Comparison of ENCODE assay signal across 8 cellular contexts in genomic region chr2:213251618-213252017, GRCh38. TPM values are rescaled to one million over a fixed set of nuclear protein-coding genes. Genes with fewer than 3 reads are reported as not detected.
A peak's percentile ranks its signal among the peaks of the same experiment; 100 is the strongest.
DNase-seq lines count a peak whose midpoint lies in the region; ATAC-seq, FAIRE-seq and TF ChIP-seq lines count a peak whose summit lies in the region.

No MANE protein-coding gene starts in this region.

- H2BK15ac ChIP-seq in neuronal stem cell (ENCODE audit: low read length): no peak overlapping the region

- no peaks in the 10 kb centered on the region for H3K9me3 ChIP-seq in SK-N-SH
- H3K9me3 ChIP-seq in neuronal stem cell (replicated peaks in 1 of 2; ENCODE audit: control insufficient read depth in 2 of 2, insufficient read depth in 1 of 2, low read depth in 1 of 2, low read length in 2 of 2): no peaks in the 10 kb centered on the region

- peak; percentile 90 for TF ChIP-seq RAD21 in SK-N-SH (IDR thresholded peaks at IDR 0.05; ENCODE audit: low read length)

- H3K27me3 ChIP-seq in ACC112 (ENCODE audit: insufficient read depth, low read length) (no peaks in the 10 kb centered on the region), SK-N-SH (ENCODE audit: insufficient read depth) (no peaks in the 10 kb centered on the region), neuronal stem cell (ENCODE audit: control insufficient read depth in 3 of 3, insufficient read depth in 3 of 3, low read depth in 1 of 3, low read length in 3 of 3) (no peaks in the 10 kb centered on the region)

- peak in 1 of 2 experiments; percentile 18; a peak in 1 of 4 replicates for TF ChIP-seq EP300 in SK-N-SH (IDR thresholded peaks at IDR 0.05; ENCODE audit: borderline replicate concordance in 1 of 2, low read depth in 1 of 2, low read length in 1 of 2)

- H4K91ac ChIP-seq in neuronal stem cell (ENCODE audit: low read depth, low read length, poor library complexity): no peak overlapping the region

- ATAC-seq in HG02642 (IDR thresholded peaks at IDR 0.05; ENCODE audit: poor library complexity, unreplicated experiment): peak; percentile 79

- peak overlapping the region; percentile 9; the same call in 1 of the 2 replicates for H3K27ac ChIP-seq in ACC112 (ENCODE audit: low read depth, low read length)
- H3K27ac ChIP-seq in SK-N-SH (ENCODE audit: low read depth in 2 of 2, low read length in 1 of 2): no peak overlapping the region
- no peak overlapping the region for H3K27ac ChIP-seq in neuronal stem cell (replicated peaks; ENCODE audit: low read length)

- peaks cover 4% of the 10 kb centered on the region for H3F3A ChIP-seq in SK-N-SH (replicated peaks; ENCODE audit: insufficient read depth)

- H4K8ac ChIP-seq in neuronal stem cell (ENCODE audit: low read depth, low read length): no peak overlapping the region

- H3K4me2 ChIP-seq in SK-N-SH (no peak overlapping the region; the same call in 1 of the 2 replicates), neuronal stem cell (ENCODE audit: insufficient read depth, low read length, poor library complexity, severe bottlenecking) (no peak overlapping the region)

- H2BK5ac ChIP-seq in neuronal stem cell (ENCODE audit: low read length): no peak overlapping the region

- WGBS in SK-N-SH (ENCODE audit: low lambda C conversion rate): 19% methylated on average over 3 of the region's 3 CpGs
- no CpG with 5 or more reads among the region's 3 CpGs for WGBS in neuronal stem cell (ENCODE audit: extremely low coverage in 2 of 2, insufficient read length in 2 of 2, insufficient replicate concordance in 1 of 2), 2 donors

- H2AK5ac ChIP-seq in neuronal stem cell (ENCODE audit: low read depth, low read length): no peak overlapping the region

- H3K18ac ChIP-seq in neuronal stem cell (ENCODE audit: low read length): no peak overlapping the region

- H3K4me1 ChIP-seq in ACC112 (ENCODE audit: control insufficient read depth, insufficient read depth, low read length, unreplicated experiment) (peaks cover 21% of the 10 kb centered on the region), SK-N-SH (ENCODE audit: control insufficient read depth in 1 of 2, insufficient read depth in 2 of 2, low read depth in 1 of 2, low read length in 1 of 2) (peaks cover 0 to 17% of the 10 kb centered on the region in 2 experiments; a peak in 2 of 4 replicates), neuronal stem cell (ENCODE audit: control insufficient read depth in 2 of 2, insufficient read depth in 1 of 2, low read depth in 1 of 2, low read length in 2 of 2) (peaks cover 2 to 4% of the 10 kb centered on the region in 2 donors)

- CTCF ChIA-PET in SK-N-SH (lab: Yijun Ruan, JAX): interaction anchor here (0.6 to 1.9 kb wide), 10 partner anchors 8 to 1159 kb away, joined by 3 to 8 read pairs (median 3); partner anchors contain the start of genes SPAG16 and VWC2L

- no peak overlapping the region for H3K14ac ChIP-seq in neuronal stem cell (ENCODE audit: low read length)

- H2AFZ ChIP-seq in ACC112 (ENCODE audit: low read length, unreplicated experiment) (peak overlapping the region; percentile 75), SK-N-SH (ENCODE audit: low read depth) (peak overlapping the region; percentile 60; the same call in 1 of the 2 replicates), neuronal stem cell (ENCODE audit: low read length) (peak overlapping the region; percentile 54)

- H3K4me3 ChIP-seq in ACC112 (ENCODE audit: low read depth, low read length) (peak overlapping the region; percentile 10; the same call in 1 of the 2 replicates), SK-N-SH (ENCODE audit: low read depth in 2 of 2, low read length in 1 of 2) (peak overlapping the region in 1 of 2 experiments; percentile 21; a peak in 1 of 4 replicates), fibroblast of pulmonary artery (replicated peaks; ENCODE audit: low read depth, low read length) (no peak overlapping the region), neuronal stem cell (ENCODE audit: low read length in 2 of 2) (no peak overlapping the region)

- H3K23ac ChIP-seq in neuronal stem cell (ENCODE audit: low read depth, low read length, poor library complexity): no peak overlapping the region

- no peak for TF ChIP-seq POLR2A in GM12891 (IDR thresholded peaks at IDR 0.05; ENCODE audit: low read depth, low read length)

- TF ChIP-seq CTCF in SK-N-SH (IDR thresholded peaks at IDR 0.05) (peak; percentile 68), fibroblast of pulmonary artery (IDR thresholded peaks at IDR 0.05; ENCODE audit: low read length, missing control alignments) (peak; percentile 50)

- POLR2A ChIA-PET in SK-N-SH (lab: Yijun Ruan, JAX): no interaction called here

- H3K9ac ChIP-seq in SK-N-SH: no peak overlapping the region
- no peak overlapping the region for H3K9ac ChIP-seq in neuronal stem cell (ENCODE audit: low read depth, low read length, poor library complexity)

- FAIRE-seq in GM12891 (lab: Jason Lieb, UNC): peak; percentile 87

- no peak overlapping the region for H2BK120ac ChIP-seq in neuronal stem cell (ENCODE audit: low read depth, low read length)

- H3K9me2 ChIP-seq in SK-N-SH: no peaks in the 10 kb centered on the region

- no peaks in the 10 kb centered on the region for H3K79me1 ChIP-seq in neuronal stem cell (ENCODE audit: low read depth, low read length)

- H3K79me2 ChIP-seq in ACC112 (ENCODE audit: control insufficient read depth, insufficient read depth, low read length, unreplicated experiment) (no peaks in the 10 kb centered on the region), SK-N-SH (ENCODE audit: insufficient read depth) (no peaks in the 10 kb centered on the region)

- H4K20me1 ChIP-seq in SK-N-SH (ENCODE audit: insufficient read depth): no peaks in the 10 kb centered on the region

- DNase-seq in GM12891 (ENCODE audit: insufficient read length, low spot score): peak; percentile 10
- peak; percentile 23 for DNase-seq in MV-4-11 (lab: John Stamatoyannopoulos, UW)
- peak; percentile 42 for DNase-seq in SK-N-SH
- peak; percentile 91 for DNase-seq in fibroblast of pulmonary artery (ENCODE audit: low read depth)
- peak; percentile 69 for DNase-seq in neuronal stem cell (ENCODE audit: low spot score)
- DNase-seq in stimulated activated CD4-positive, alpha-beta T cell treated with anti-CD3 and anti-CD28 coated beads, Interleukin-2, amount 100 ng/mL, for 48 hours: no peak

- H3K36me3 ChIP-seq in ACC112 (ENCODE audit: insufficient read depth, low read length): no peaks in the 10 kb centered on the region
- no peaks in the 10 kb centered on the region for H3K36me3 ChIP-seq in SK-N-SH (replicated peaks in 1 of 2; ENCODE audit: control insufficient read depth in 1 of 2, insufficient read depth in 2 of 2, low read length in 1 of 2)
- no peaks in the 10 kb centered on the region for H3K36me3 ChIP-seq in neuronal stem cell (replicated peaks in 1 of 2; ENCODE audit: control insufficient read depth in 2 of 2, insufficient read depth in 2 of 2, low read length in 2 of 2)

- H3K4ac ChIP-seq in neuronal stem cell (ENCODE audit: low read length): no peak overlapping the region

- no peak overlapping the region for H2BK12ac ChIP-seq in neuronal stem cell (ENCODE audit: low read length)

TF ChIP-seq in GM12891, 5 proteins besides CTCF, POLR2A, EP300 and RAD21:
- no peak for TF ChIP-seq SPI1 (IDR thresholded peaks at IDR 0.05; ENCODE audit: low read depth, low read length)
- no peak for TF ChIP-seq POLR2AphosphoS5 (IDR thresholded peaks at IDR 0.05; ENCODE audit: low read depth, low read length)
- TF ChIP-seq POU2F2 (IDR thresholded peaks at IDR 0.05; ENCODE audit: low read depth, low read length): no peak
- TF ChIP-seq TAF1 (IDR thresholded peaks at IDR 0.05; ENCODE audit: low read depth, low read length): no peak
- TF ChIP-seq PAX5 (IDR thresholded peaks at IDR 0.05; ENCODE audit: insufficient read depth, low read length, severe bottlenecking): no peak

TF ChIP-seq in SK-N-SH, 30 proteins besides CTCF, POLR2A, EP300 and RAD21 (continues in another document):
- TF ChIP-seq FOSL2 (IDR thresholded peaks at IDR 0.05; ENCODE audit: borderline replicate concordance, low read depth): 0 out of 2 replicates have a peak, but pooled peaks have one; percentile 12
- TF ChIP-seq RXRA (IDR thresholded peaks at IDR 0.05; ENCODE audit: borderline replicate concordance, low read depth): no peak
- no peak for TF ChIP-seq FOXJ3 (CRISPR knock-in tag; IDR thresholded peaks at IDR 0.05)
- TF ChIP-seq NRF1 (IDR thresholded peaks at IDR 0.05; ENCODE audit: low read depth, low read length): no peak
- no peak for TF ChIP-seq GATA2 (CRISPR knock-in tag; IDR thresholded peaks at IDR 0.05)
- no peak for TF ChIP-seq ZBTB33 (IDR thresholded peaks at IDR 0.05; ENCODE audit: borderline replicate concordance, low read depth)
- TF ChIP-seq RCOR1 (IDR thresholded peaks at IDR 0.05; ENCODE audit: low read length): no peak
- no peak for TF ChIP-seq MEF2A (IDR thresholded peaks at IDR 0.05; ENCODE audit: borderline replicate concordance, low read depth)
- no peak for TF ChIP-seq YY1 (IDR thresholded peaks at IDR 0.05; ENCODE audit: low read depth)
- TF ChIP-seq GABPA (IDR thresholded peaks at IDR 0.05; ENCODE audit: low read depth): no peak
- no peak for TF ChIP-seq CHD2 (IDR thresholded peaks at IDR 0.05; ENCODE audit: low read length, partially characterized antibody)

RNA-seq across cellular contexts. Expression of gene SPAG16, which starts 32.6 kb away (rescaled TPM):
- 13.0 TPM for polyA plus RNA-seq in GM12891 (2012; ENCODE audit: low read depth, missing spikeins)
- 20.5 and 29.5 TPM in 2 replicates for polyA plus RNA-seq in SK-N-SH (2012; rRNA removed)
- 33.2 and 42.1 TPM in 2 replicates for polyA plus RNA-seq in SK-N-SH (2012; cell fraction: cytosol; rRNA removed)
- 14.2 and 22.2 TPM in 2 replicates for polyA plus RNA-seq in SK-N-SH (2012; cell fraction: nucleus; rRNA removed)
- polyA plus RNA-seq in neuronal stem cell (2013, experiment 1 of 2): 49.9 TPM
- 50.5 TPM for polyA plus RNA-seq in neuronal stem cell (2013, experiment 2 of 2)

Comparison
In these comparisons a context has a peak if more than half of its experiments do, and no peak if none do; other contexts are left out.
1. DNase-seq: peak in GM12891 (single experiment), MV-4-11 (single experiment), SK-N-SH (single experiment), fibroblast of pulmonary artery (single experiment) and neuronal stem cell (single experiment); none in stimulated activated CD4-positive, alpha-beta T cell treated with anti-CD3 and anti-CD28 coated beads, Interleukin-2, amount 100 ng/mL, for 48 hours (0 of 2).
2. Peak in every context shown above with its lines, with median percentiles within 50 percentile points of each other: H2AFZ ChIP-seq.